Comparison of ENCODE assay signal across 22 cellular contexts in genomic region chrX:71627588-71628404, GRCh38. TPM values are rescaled to one million over a fixed set of nuclear protein-coding genes. Genes with fewer than 3 reads are reported as not detected.
"Had no signal": no experiment of that assay in that cellular context is flagged by ENCODE, and none has a peak within 500 bp of the region (broad histone marks: within the 10 kb centered on the region; RNA-seq: fewer than 3 reads in every experiment).

No MANE protein-coding gene starts in this region.

- H3K4me1 ChIP-seq: parathyroid adenoma had no signal

- H3K9me3 ChIP-seq: gastrocnemius medialis, thoracic aorta had no signal

- H3K79me2 ChIP-seq: parathyroid adenoma had no signal

- H3K9ac ChIP-seq: parathyroid adenoma had no signal

- H2AFZ ChIP-seq: parathyroid adenoma had no signal

- H3K4me2 ChIP-seq: smooth muscle cell had no signal

- H3K36me3 ChIP-seq: gastrocnemius medialis, thoracic aorta had no signal

- H3K27ac ChIP-seq: gastrocnemius medialis, parathyroid adenoma, thoracic aorta had no signal

- DNase-seq: activated CD4-positive, alpha-beta T cell treated with anti-CD3 and anti-CD28 coated beads for 1 hour; activated effector memory CD4-positive, alpha-beta T cell treated with anti-CD3 and anti-CD28 coated beads, Interleukin-2, amount 50 U/mL, for 16 hours; activated naive CD4-positive, alpha-beta T cell treated with anti-CD3 and anti-CD28 coated beads, Interleukin-2, amount 10 ng/mL, durations not matched to agents 7 days and 5 days; activated naive CD8-positive, alpha-beta T cell treated with anti-CD3 and anti-CD28 coated beads, Interleukin-2, amount 50 U/mL, for 24 hours; cortex of kidney; gastrocnemius medialis; hippocampal formation; left ventricle myocardium superior; mammary epithelial cell; nephron progenitor cell; stimulated activated CD4-positive, alpha-beta T cell treated with anti-CD3 and anti-CD28 coated beads, Interleukin-2, amount 100 ng/mL, for 48 hours; stimulated activated CD8-positive, alpha-beta memory T cell treated with anti-CD3 and anti-CD28 coated beads, Interleukin-4, amount 100 ng/mL, for 48 hours; stimulated activated naive CD4-positive, alpha-beta T cell; T-cell had no signal

- H3K4me3 ChIP-seq: gastrocnemius medialis, smooth muscle cell, thoracic aorta had no signal

- ATAC-seq: activated naive CD8-positive, alpha-beta T cell treated with anti-CD3 and anti-CD28 coated beads, Interleukin-2, amount 50 U/mL, for 24 hours; gastrocnemius medialis; left ventricle myocardium superior; sciatic nerve; T-cell had no signal

- FAIRE-seq: TTC549 had no signal

RNA-seq across cellular contexts. Expression of gene CXCR3, which starts 9.5 kb away (rescaled TPM):
- total RNA-seq: cerebellum, epithelial cell of proximal tubule, gastrocnemius medialis, mammary epithelial cell, myocyte, smooth muscle cell had no signal
- polyA plus RNA-seq: mammary epithelial cell had no signal
